8 cellular contexts compared by ENCODE assay signal in genomic region chrX:18424482-18425198, GRCh38. TPM values are rescaled to one million over a fixed set of nuclear protein-coding genes. Genes with fewer than 3 reads are reported as not detected.
DNase-seq lines count a peak whose midpoint lies in the region; ATAC-seq, FAIRE-seq and TF ChIP-seq lines count a peak whose summit lies in the region.

No MANE protein-coding gene starts in this region.

- peaks cover 18% of the 10 kb centered on the region for H3K4me1 Mint-ChIP-seq in activated naive CD4-positive, alpha-beta T cell treated with anti-CD3 and anti-CD28 coated beads, Interleukin-2, amount 50 U/mL, for 24 hours

- no peaks in the 10 kb centered on the region for H3K9me3 Mint-ChIP-seq in activated naive CD4-positive, alpha-beta T cell treated with anti-CD3 and anti-CD28 coated beads, Interleukin-2, amount 50 U/mL, for 24 hours

- H3K9ac ChIP-seq in NT2/D1 (ENCODE audit: insufficient read length, low read depth) = peak overlapping the region; percentile 83

- peak; percentile 12 for DNase-seq in GM03348 (ENCODE audit: low spot score)
- DNase-seq in NT2/D1 (ENCODE audit: low read depth, low spot score) = no peak
- DNase-seq in Right ventricle myocardium superior = peak; percentile 41
- DNase-seq in pancreas = peak; percentile 4 to 57 (median 26)
- no peak for DNase-seq in GF-D8 (lab: John Stamatoyannopoulos, UW)
- DNase-seq in occipital lobe (lab: John Stamatoyannopoulos, UW) = no peak

- H3K27ac ChIP-seq in pancreas = peak overlapping the region in 3 of 4 donors; percentile 34 to 50 (median 49)

- no peaks in the 10 kb centered on the region for H3K36me3 Mint-ChIP-seq in activated naive CD4-positive, alpha-beta T cell treated with anti-CD3 and anti-CD28 coated beads, Interleukin-2, amount 50 U/mL, for 24 hours

- peak overlapping the region; percentile 88 for H3K4me3 Mint-ChIP-seq in activated naive CD4-positive, alpha-beta T cell treated with anti-CD3 and anti-CD28 coated beads, Interleukin-2, amount 50 U/mL, for 24 hours

- 0 to 14% methylated on average over 27 to 28 of the region's 28 CpGs for WGBS in pancreas, 2 donors

- no peak for FAIRE-seq in pancreas (lab: Jason Lieb, UNC)

- ATAC-seq in HG02798 (IDR thresholded peaks at IDR 0.05; ENCODE audit: poor library complexity, unreplicated experiment) (peak; percentile 8), Right ventricle myocardium superior (ENCODE audit: poor library complexity) (peak; percentile 26), pancreas (peak; percentile 17 to 47 (median 26))

- no peaks in the 10 kb centered on the region for H3K27me3 Mint-ChIP-seq in activated naive CD4-positive, alpha-beta T cell treated with anti-CD3 and anti-CD28 coated beads, Interleukin-2, amount 50 U/mL, for 24 hours

- no peaks in the 10 kb centered on the region for H3K4me1 ChIP-seq in NT2/D1 (ENCODE audit: insufficient read depth, insufficient read length)
- no peaks in the 10 kb centered on the region for H3K4me1 ChIP-seq in pancreas

- no peak for TF ChIP-seq CTCF in pancreas (IDR thresholded peaks at IDR 0.05)

- H3K36me3 ChIP-seq in NT2/D1 (ENCODE audit: insufficient read depth, insufficient read length, low read length) (peaks cover 5% of the 10 kb centered on the region), pancreas (no peaks in the 10 kb centered on the region)

- H3K9me3 ChIP-seq in NT2/D1 (ENCODE audit: insufficient read depth, low read length) (no peaks in the 10 kb centered on the region), pancreas (no peaks in the 10 kb centered on the region)

- H3K27ac Mint-ChIP-seq in activated naive CD4-positive, alpha-beta T cell treated with anti-CD3 and anti-CD28 coated beads, Interleukin-2, amount 50 U/mL, for 24 hours = no peak overlapping the region

- H3K27me3 ChIP-seq in NT2/D1 (ENCODE audit: insufficient read depth, insufficient read length) (no peaks in the 10 kb centered on the region), pancreas (no peaks in the 10 kb centered on the region)

- intact Hi-C loops in Right ventricle myocardium superior (cut with DNase I) (no loop called here), pancreas (cut with DNase I) (no loop called here)

- H3K4me3 ChIP-seq in NT2/D1 (ENCODE audit: insufficient read length, low read depth) = peak overlapping the region; percentile 77
- H3K4me3 ChIP-seq in pancreas = peak overlapping the region; percentile 7 to 71 (median 42)

RNA-seq across cellular contexts. Expression of gene CDKL5, which starts 0.8 kb away (rescaled TPM):
- total RNA-seq in Right ventricle myocardium superior (8.5 TPM), pancreas (10 to 100 TPM in 1 of 6 donors, 1 to 10 TPM in 5; 3.6 to 11.5 (median 4.7) TPM), occipital lobe (75.0 TPM)
- polyA plus RNA-seq in pancreas = 1 to 10 TPM in 1 of 2 donors, under 1 TPM in 1; 0.76 to 1.4 TPM

Comparison
In these comparisons a context has a peak if more than half of its experiments do, and no peak if none do; other contexts are left out.
1. DNase-seq: peak in GM03348 (single experiment), Right ventricle myocardium superior (single experiment) and pancreas (6 of 6); none in NT2/D1 (single experiment), GF-D8 (single experiment) and occipital lobe (single experiment).
2. Peak in every context shown above with its lines, with median percentiles within 50 percentile points of each other: ATAC-seq.